ENCODE assay signal across 13 cellular contexts in the genomic region with DNA sequence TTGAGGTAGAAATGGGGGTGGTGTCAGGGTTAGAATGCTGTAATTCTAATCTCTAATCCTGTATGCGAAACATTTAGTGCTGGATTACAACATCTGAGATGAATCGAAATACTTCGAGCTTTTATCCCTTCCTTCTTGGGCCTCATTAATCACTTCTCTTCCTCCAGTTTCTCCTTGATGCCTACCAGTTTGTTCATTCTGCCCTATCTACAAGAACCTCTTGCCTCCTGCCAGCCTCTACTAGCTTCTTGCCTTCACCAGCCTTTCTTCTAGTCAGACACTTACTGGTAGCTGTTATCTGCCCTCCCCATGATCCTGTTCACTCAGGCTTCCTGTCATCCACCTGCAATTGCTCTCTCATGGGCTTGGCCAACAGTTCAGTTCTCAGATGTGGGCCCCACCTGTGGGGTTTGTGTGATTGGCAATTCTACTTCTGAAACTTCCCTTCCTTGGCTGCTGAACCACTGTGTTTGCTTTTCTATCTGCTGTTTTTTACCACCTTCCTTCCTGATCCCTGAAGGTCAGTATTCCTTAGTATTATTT. TPM values are rescaled to one million over a fixed set of nuclear protein-coding genes. Genes with fewer than 3 reads are reported as not detected.
DNase-seq lines count a peak whose midpoint lies in the region; ATAC-seq and TF ChIP-seq lines count a peak whose summit lies in the region.
"Had no signal": no experiment of that assay in that cellular context is flagged by ENCODE, and none has a peak within 500 bp of the region (broad histone marks: within the 10 kb centered on the region; RNA-seq: fewer than 3 reads in every experiment).

No MANE protein-coding gene starts in this region.

- no peaks in the 10 kb centered on the region for H4K20me1 ChIP-seq in KMS-11 (ENCODE audit: insufficient read depth)

- no peaks in the 10 kb centered on the region for H3K4me1 ChIP-seq in Caco-2
- H3K4me1 ChIP-seq in KMS-11 (ENCODE audit: low read depth, poor library complexity, severe bottlenecking), result peaks cover 63% of the 10 kb centered on the region
- no peaks in the 10 kb centered on the region for H3K4me1 ChIP-seq in endodermal cell (ENCODE audit: control insufficient read depth, insufficient read depth, low read length)
- peaks cover 26% of the 10 kb centered on the region for H3K4me1 ChIP-seq in psoas muscle
- H3K4me1 ChIP-seq: Peyer's patch, suprapubic skin had no signal

- H3K9me3 Mint-ChIP-seq in Caco-2 (ENCODE audit: unreplicated experiment), result no peaks in the 10 kb centered on the region
- H3K9me3 Mint-ChIP-seq in endodermal cell, result no peaks in the 10 kb centered on the region

- TF ChIP-seq CTCF in Caco-2 (IDR thresholded peaks at IDR 0.05; ENCODE audit: insufficient read depth in 1 of 2, low read depth in 1 of 2, low read length in 1 of 2, severe bottlenecking in 1 of 2, unreplicated experiment in 1 of 2) (no peak), KMS-11 (conservative IDR thresholded peaks at IDR 0.05; ENCODE audit: low read depth, low read length) (no peak), endodermal cell (conservative IDR thresholded peaks at IDR 0.05) (no peak), psoas muscle (IDR thresholded peaks at IDR 0.05) (no peak)

- H3K36me3 Mint-ChIP-seq in Caco-2 (ENCODE audit: insufficient read depth, unreplicated experiment) (peaks cover 62% of the 10 kb centered on the region), endodermal cell (ENCODE audit: low read depth) (peaks cover 82% of the 10 kb centered on the region)

- CTCF ChIA-PET in Caco-2 (lab: Charles Lee), result no interaction called here

- H3K27me3 Mint-ChIP-seq in Caco-2 (ENCODE audit: insufficient read depth, unreplicated experiment), result no peaks in the 10 kb centered on the region
- H3K27me3 Mint-ChIP-seq in endodermal cell (ENCODE audit: insufficient read depth), result no peaks in the 10 kb centered on the region

- peaks cover 24% of the 10 kb centered on the region; the same call in 1 of the 2 replicates for H3K79me2 ChIP-seq in KMS-11 (ENCODE audit: insufficient read depth, low read depth)

- intact Hi-C loops in Caco-2 (cut with micrococcal nuclease; ENCODE audit: unreplicated experiment) (no loop called here), psoas muscle (cut with DNase I) (no loop called here)

- no peak overlapping the region for H2AFZ ChIP-seq in KMS-11 (ENCODE audit: low read depth)

- no peaks in the 10 kb centered on the region; the same call in 1 of the 2 replicates for H3K36me3 ChIP-seq in Caco-2 (ENCODE audit: control insufficient read depth, insufficient read depth, low read length)
- H3K36me3 ChIP-seq in KMS-11 (ENCODE audit: insufficient read depth), result peaks cover 6% of the 10 kb centered on the region; the same call in 1 of the 2 replicates
- peaks cover 93% of the 10 kb centered on the region for H3K36me3 ChIP-seq in endodermal cell (ENCODE audit: control insufficient read depth, insufficient read depth, low read length)
- peaks cover 18 to 82% of the 10 kb centered on the region in 2 donors for H3K36me3 ChIP-seq in psoas muscle (ENCODE audit: insufficient read depth in 1 of 2, low read depth in 1 of 2)

- ATAC-seq in psoas muscle (peak in 3 of 4 donors; percentile 51 to 56 (median 53)), GM18873 (IDR thresholded peaks at IDR 0.05; ENCODE audit: low FRiP score, unreplicated experiment) (no peak)
- ATAC-seq: HCT116 had no signal

- BruUV-seq in Caco-2 (replicated peaks; lab: Mats Ljungman, UMichigan), result no TSS peak

- 98 to 100% methylated on average over 3 of the region's 3 CpGs for WGBS in endodermal cell (ENCODE audit: insufficient coverage in 1 of 2, insufficient read length in 1 of 2), 2 experiments
- 20 to 58% (median 25%) methylated on average over 3 of the region's 3 CpGs for WGBS in psoas muscle, 3 donors

- H3K9ac ChIP-seq in KMS-11, result no peak overlapping the region
- H3K9ac ChIP-seq in endodermal cell (ENCODE audit: extremely low read depth, low read length, poor library complexity, severe bottlenecking), result no peak overlapping the region

- H3K4me3 Mint-ChIP-seq in Caco-2 (ENCODE audit: unreplicated experiment) (no peak overlapping the region), endodermal cell (no peak overlapping the region)

- H3K27ac Mint-ChIP-seq in Caco-2 (ENCODE audit: unreplicated experiment), result peak overlapping the region; percentile 66
- H3K27ac Mint-ChIP-seq in endodermal cell, result peak overlapping the region; percentile 57

- no peak for DNase-seq in Caco-2
- DNase-seq in endodermal cell, result peak; percentile 17
- DNase-seq in psoas muscle, result no peak
- no peak for DNase-seq in NCI-H2171 (lab: John Stamatoyannopoulos, UW)
- DNase-seq in H4 (ENCODE audit: low spot score), result no peak
- DNase-seq: anterior cingulate cortex, foreskin fibroblast, NCI-H226, Peyer's patch had no signal

- no peak overlapping the region for H3K4me3 ChIP-seq in Caco-2 (ENCODE audit: low read depth, low read length)
- no peak overlapping the region for H3K4me3 ChIP-seq in KMS-11 (IDR thresholded peaks at IDR 0.05; ENCODE audit: insufficient read depth, low read depth, low read length)
- no peak overlapping the region for H3K4me3 ChIP-seq in endodermal cell (ENCODE audit: low read length)
- H3K4me3 ChIP-seq in psoas muscle, result peak overlapping the region; percentile 31
- H3K4me3 ChIP-seq: Peyer's patch, suprapubic skin had no signal

- peak overlapping the region; percentile 33; the same call in 1 of the 2 replicates for H3K27ac ChIP-seq in KMS-11
- H3K27ac ChIP-seq in endodermal cell (ENCODE audit: low read depth, low read length), result no peak overlapping the region
- peak overlapping the region; percentile 87 for H3K27ac ChIP-seq in psoas muscle
- H3K27ac ChIP-seq: suprapubic skin had no signal

- no peaks in the 10 kb centered on the region for H3K27me3 ChIP-seq in Caco-2 (replicated peaks; ENCODE audit: control insufficient read depth, insufficient read depth, low read length)
- no peaks in the 10 kb centered on the region for H3K27me3 ChIP-seq in KMS-11 (ENCODE audit: insufficient read depth, low read depth)
- no peaks in the 10 kb centered on the region for H3K27me3 ChIP-seq in endodermal cell (ENCODE audit: control insufficient read depth, insufficient read depth, low read length, poor library complexity, severe bottlenecking)
- no peaks in the 10 kb centered on the region for H3K27me3 ChIP-seq in psoas muscle (ENCODE audit: insufficient read depth in 3 of 3, low read length in 2 of 3)
- H3K27me3 ChIP-seq: Peyer's patch, suprapubic skin had no signal

- no peaks in the 10 kb centered on the region for H3K9me3 ChIP-seq in Caco-2
- H3K9me3 ChIP-seq in endodermal cell (ENCODE audit: control insufficient read depth, low read length), result no peaks in the 10 kb centered on the region
- no peaks in the 10 kb centered on the region for H3K9me3 ChIP-seq in psoas muscle
- H3K9me3 ChIP-seq: Peyer's patch, suprapubic skin had no signal

- H3K4me2 ChIP-seq in KMS-11, result peak overlapping the region; percentile 40; the same call in 1 of the 2 replicates

- H3K4me1 Mint-ChIP-seq in Caco-2 (ENCODE audit: low read depth, unreplicated experiment), result peaks cover 7% of the 10 kb centered on the region
- H3K4me1 Mint-ChIP-seq in endodermal cell, result no peaks in the 10 kb centered on the region

- POLR2A ChIA-PET in Caco-2 (lab: Charles Lee), result no interaction called here

RNA-seq across cellular contexts. Expression of gene FARP2, which starts 15.4 kb away (rescaled TPM):
- total RNA-seq in Caco-2 (2022), result 37.2 and 37.3 TPM in 2 replicates
- 10 to 100 TPM; 36.4 to 51.4 TPM for total RNA-seq in endodermal cell
- polyA plus RNA-seq in endodermal cell (2013, experiment 1 of 2), result 31.1 TPM
- 31.1 TPM for polyA plus RNA-seq in endodermal cell (2013, experiment 2 of 2)
- 10 to 100 TPM; 17.4 to 18.4 (median 17.7) TPM for total RNA-seq in psoas muscle
- polyA plus RNA-seq in psoas muscle, result 1 to 10 TPM; 5.8 to 8.4 (median 6.0) TPM
- 23.6 and 29.4 TPM in 2 replicates for total RNA-seq in H4 (2014; rRNA removed; shearing (Covaris generic))

RNA-seq across cellular contexts. Expression of gene SEPTIN2, which starts 25.0 kb away (rescaled TPM):
- 209 TPM in 2 replicates for total RNA-seq in Caco-2 (2022)
- 100 to 1,000 TPM; 365 to 380 TPM for total RNA-seq in endodermal cell
- 409 TPM for polyA plus RNA-seq in endodermal cell (2013, experiment 1 of 2)
- polyA plus RNA-seq in endodermal cell (2013, experiment 2 of 2), result 399 TPM
- total RNA-seq in psoas muscle, result 100 to 1,000 TPM in 3 of 4 donors, 10 to 100 TPM in 1; 86.4 to 161 (median 126) TPM
- 100 to 1,000 TPM in 1 of 3 donors, 10 to 100 TPM in 2; 68.8 to 122 (median 90.0) TPM for polyA plus RNA-seq in psoas muscle
- 250 and 279 TPM in 2 replicates for total RNA-seq in H4 (2014; rRNA removed; shearing (Covaris generic))

RNA-seq across cellular contexts. Expression of gene HDLBP, which starts 25.2 kb away (rescaled TPM):
- total RNA-seq in Caco-2 (2022), result 350 and 379 TPM in 2 replicates
- total RNA-seq in endodermal cell, result 100 to 1,000 TPM; 344 to 374 TPM
- 216 TPM for polyA plus RNA-seq in endodermal cell (2013, experiment 1 of 2)
- polyA plus RNA-seq in endodermal cell (2013, experiment 2 of 2), result 217 TPM
- total RNA-seq in psoas muscle, result 100 to 1,000 TPM; 349 to 526 (median 469) TPM
- 100 to 1,000 TPM; 264 to 421 (median 283) TPM for polyA plus RNA-seq in psoas muscle
- 324 and 350 TPM in 2 replicates for total RNA-seq in H4 (2014; rRNA removed; shearing (Covaris generic))
